8 cellular contexts compared by ENCODE assay signal in genomic region chr3:73502609-73503560, GRCh38.
DNase-seq lines count a peak whose midpoint lies in the region; ATAC-seq, FAIRE-seq and TF ChIP-seq lines count a peak whose summit lies in the region.

No MANE protein-coding gene starts in this region.

- no TSS peak for BruUV-seq in endothelial cell of umbilical vein (replicated peaks; lab: Mats Ljungman, UMichigan)

- no peaks in the 10 kb centered on the region for H3K79me2 ChIP-seq in endothelial cell of umbilical vein (ENCODE audit: control insufficient read depth, insufficient read depth, low read length)

- no peak overlapping the region for H3K4me3 ChIP-seq in endothelial cell of umbilical vein (replicated peaks in 1 of 3; ENCODE audit: insufficient read depth in 1 of 3, low read depth in 1 of 3, low read length in 3 of 3)

- no peak overlapping the region for H3K4me3 Mint-ChIP-seq in stimulated activated naive B cell treated with anti-CD40 and anti-IgM and Interleukin-4, amounts not matched to agents 10 μg/mL and 1 μg/mL and 100 μg/mL, for 72 hours

- no peaks in the 10 kb centered on the region for H3K36me3 ChIP-seq in endothelial cell of umbilical vein (ENCODE audit: control insufficient read depth in 2 of 2, extremely low read depth in 1 of 2, insufficient read depth in 2 of 2, low read length in 2 of 2)

- peak; percentile 73 for FAIRE-seq in endothelial cell of umbilical vein (lab: Jason Lieb, UNC)

- no peaks in the 10 kb centered on the region for H3K4me1 ChIP-seq in endothelial cell of umbilical vein (ENCODE audit: control insufficient read depth, extremely low read depth, insufficient read depth, low read length)

- no peak overlapping the region for H3K27ac ChIP-seq in endothelial cell of umbilical vein (ENCODE audit: insufficient read depth, low read depth, low read length)

- H3K9me3 Mint-ChIP-seq in stimulated activated naive B cell treated with anti-CD40 and anti-IgM and Interleukin-4, amounts not matched to agents 10 μg/mL and 1 μg/mL and 100 μg/mL, for 72 hours = no peaks in the 10 kb centered on the region

- ATAC-seq in GM18909 (IDR thresholded peaks at IDR 0.05; ENCODE audit: poor library complexity, unreplicated experiment) (peak; percentile 82), HG03135 (IDR thresholded peaks at IDR 0.05; ENCODE audit: unreplicated experiment) (peak; percentile 81)
- peak; percentile 85 to 90 for ATAC-seq in stimulated activated naive B cell treated with anti-CD40 and anti-IgM and Interleukin-4, amounts not matched to agents 10 μg/mL and 1 μg/mL and 100 μg/mL, for 72 hours (replicated peaks)

- peak; percentile 64 to 65 for TF ChIP-seq CTCF in endothelial cell of umbilical vein (IDR thresholded peaks at IDR 0.05; ENCODE audit: extremely low read depth in 1 of 2, insufficient read depth in 1 of 2, low read depth in 1 of 2, low read length in 2 of 2)

- CTCF ChIA-PET in endothelial cell of umbilical vein (lab: Charles Lee) = interaction anchor here (0.7 to 3.9 kb wide), 5 partner anchors 18 to 652 kb away, joined by 3 to 43 read pairs (median 6); no protein-coding TSS in a partner anchor

- H2AFZ ChIP-seq in endothelial cell of umbilical vein (ENCODE audit: low read depth, low read length) = no peak overlapping the region

- intact Hi-C loops in endothelial cell of umbilical vein (cut with micrococcal nuclease) = loop anchor here (1.0 to 2.0 kb wide), 3 partner anchors 48 to 402 kb away; no protein-coding TSS in a partner anchor

- TF ChIP-seq POLR2A in endothelial cell of umbilical vein (IDR thresholded peaks at IDR 0.05; ENCODE audit: low read depth, low read length) = no peak

- no peak overlapping the region for H3K4me2 ChIP-seq in endothelial cell of umbilical vein (ENCODE audit: insufficient read depth, low read length)

- no peaks in the 10 kb centered on the region for H4K20me1 ChIP-seq in endothelial cell of umbilical vein (replicated peaks; ENCODE audit: control insufficient read depth, extremely low read depth, insufficient read depth, low read length)

- peaks cover 7 to 19% of the 10 kb centered on the region in 2 donors for H3K27me3 Mint-ChIP-seq in stimulated activated naive B cell treated with anti-CD40 and anti-IgM and Interleukin-4, amounts not matched to agents 10 μg/mL and 1 μg/mL and 100 μg/mL, for 72 hours

- DNase-seq in CD1c-positive myeloid dendritic cell (ENCODE audit: extremely low spot score) = peak; percentile 49
- peak; percentile 14 for DNase-seq in NCI-H446 treated with DMSO at 0.1 percent for 48 hours (lab: John Stamatoyannopoulos, UW)
- peak; percentile 15 to 27 for DNase-seq in activated CD4-positive, alpha-beta T cell treated with anti-CD3 and anti-CD28 coated beads, Interleukin-2, amount 50 U/mL, for 24 hours (ENCODE audit: low read depth in 1 of 2, low spot score in 1 of 2)
- DNase-seq in endothelial cell of umbilical vein (ENCODE audit: low read depth, low spot score) = peak; percentile 57
- peak; percentile 51 for DNase-seq in middle frontal gyrus (ENCODE audit: extremely low spot score, low spot score)
- peak; percentile 20 for DNase-seq in stimulated activated naive B cell treated with anti-CD40 and anti-IgM and Interleukin-4, amounts not matched to agents 10 μg/mL and 1 μg/mL and 100 μg/mL, for 72 hours

- H3K27ac Mint-ChIP-seq in stimulated activated naive B cell treated with anti-CD40 and anti-IgM and Interleukin-4, amounts not matched to agents 10 μg/mL and 1 μg/mL and 100 μg/mL, for 72 hours = no peak overlapping the region

- POLR2A ChIA-PET in endothelial cell of umbilical vein (lab: Charles Lee) = no interaction called here

- no peaks in the 10 kb centered on the region for H3K27me3 ChIP-seq in endothelial cell of umbilical vein (ENCODE audit: control insufficient read depth in 2 of 2, insufficient read depth in 2 of 2, low read length in 2 of 2)

- dilution Hi-C loops in endothelial cell of umbilical vein (cut with MboI; ENCODE audit: extremely low pct_ligation_motif_present, low sequenced_read_pairs) = no loop called here

- no peak overlapping the region for H3K9ac ChIP-seq in endothelial cell of umbilical vein (replicated peaks; ENCODE audit: extremely low read depth, insufficient read depth, low read length)

- no peaks in the 10 kb centered on the region for H3K4me1 Mint-ChIP-seq in stimulated activated naive B cell treated with anti-CD40 and anti-IgM and Interleukin-4, amounts not matched to agents 10 μg/mL and 1 μg/mL and 100 μg/mL, for 72 hours

- H3K9me3 ChIP-seq in endothelial cell of umbilical vein (replicated peaks; ENCODE audit: control insufficient read depth, insufficient read depth, low read length) = no peaks in the 10 kb centered on the region

- no peaks in the 10 kb centered on the region for H3K9me1 ChIP-seq in endothelial cell of umbilical vein (replicated peaks; ENCODE audit: control insufficient read depth, extremely low read depth, insufficient read depth, low read length)

- H3K36me3 Mint-ChIP-seq in stimulated activated naive B cell treated with anti-CD40 and anti-IgM and Interleukin-4, amounts not matched to agents 10 μg/mL and 1 μg/mL and 100 μg/mL, for 72 hours = no peaks in the 10 kb centered on the region

TF ChIP-seq in endothelial cell of umbilical vein, 7 proteins besides CTCF, POLR2A, EP300 and RAD21:
- no peak for TF ChIP-seq POLR2AphosphoS5 (IDR thresholded peaks at IDR 0.05; ENCODE audit: insufficient read depth, low read depth, low read length)
